Comparison of ENCODE assay signal across 27 cellular contexts in the genomic region with DNA sequence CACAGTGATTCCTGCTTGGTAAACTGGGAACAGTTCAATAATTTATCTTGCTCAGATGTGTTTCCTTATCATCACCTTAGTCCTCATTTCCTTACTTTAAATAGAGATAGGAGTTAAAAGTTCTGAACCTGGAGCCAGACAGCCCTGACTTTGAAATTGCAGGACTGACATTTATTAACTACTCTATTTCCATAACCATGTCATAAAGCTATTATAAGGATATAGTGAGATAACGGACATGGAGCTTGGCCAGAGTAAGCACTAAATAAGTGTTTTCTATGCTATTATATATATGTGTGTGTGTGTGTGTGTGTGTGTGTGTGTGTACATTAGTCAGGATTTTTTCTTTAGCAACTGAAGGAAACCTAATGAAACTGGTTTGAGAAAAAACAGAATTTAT. TPM values are rescaled to one million over a fixed set of nuclear protein-coding genes. Genes with fewer than 3 reads are reported as not detected.
DNase-seq lines count a peak whose midpoint lies in the region; ATAC-seq and FAIRE-seq lines count a peak whose summit lies in the region.
"Had no signal": no experiment of that assay in that cellular context is flagged by ENCODE, and none has a peak within 500 bp of the region (broad histone marks: within the 10 kb centered on the region; RNA-seq: fewer than 3 reads in every experiment).

No MANE protein-coding gene starts in this region.

- no peak for FAIRE-seq in small intestine (lab: Jason Lieb, UNC)
- FAIRE-seq: A549, D721Med, GM12891, GM18507, H1 had no signal

- intact Hi-C loops in left colon (cut with DNase I, micrococcal nuclease), result no loop called here

- H3K36me3 Mint-ChIP-seq in activated CD4-positive, alpha-beta T cell treated with anti-CD3 and anti-CD28 coated beads, Interleukin-2, amount 10 ng/mL, durations not matched to agents 7 days and 5 days (ENCODE audit: low read depth), result peaks cover 22% of the 10 kb centered on the region
- H3K36me3 Mint-ChIP-seq: CD8-positive, alpha-beta memory T cell had no signal

- H3K27ac ChIP-seq in small intestine (ENCODE audit: low read depth in 1 of 2, low read length in 1 of 2), result no peak overlapping the region
- H3K27ac ChIP-seq: A549; BLaER1 treated with 17β-estradiol and CSF1 and Interleukin-3, amounts not matched to agents 10 nM and 100 nM; GM23248 had no signal

- POLR2A ChIA-PET in activated CD4-positive, alpha-beta T cell treated with anti-CD3 and anti-CD28 coated beads, Interleukin-2, amount 10 ng/mL, durations not matched to agents 7 days and 5 days (lab: Charles Lee), result no interaction called here

- H3K9me3 Mint-ChIP-seq in activated CD4-positive, alpha-beta T cell treated with anti-CD3 and anti-CD28 coated beads, Interleukin-2, amount 10 ng/mL, durations not matched to agents 7 days and 5 days, result no peaks in the 10 kb centered on the region
- H3K9me3 Mint-ChIP-seq: CD4-positive, alpha-beta T cell; CD8-positive, alpha-beta memory T cell had no signal

- peak; percentile 81 for ATAC-seq in left colon
- ATAC-seq in GM18873 (IDR thresholded peaks at IDR 0.05; ENCODE audit: low FRiP score, unreplicated experiment), result no peak
- no peak for ATAC-seq in HG03039 (IDR thresholded peaks at IDR 0.05; ENCODE audit: unreplicated experiment)
- ATAC-seq: A549 had no signal

- peak; percentile 0 for DNase-seq in activated CD4-positive, alpha-beta T cell treated with anti-CD3 and anti-CD28 coated beads, Interleukin-2, amount 10 ng/mL, durations not matched to agents 7 days and 5 days
- DNase-seq in activated CD4-positive, alpha-beta T cell treated with anti-CD3 and anti-CD28 coated beads for 1 hour, result no peak
- no peak for DNase-seq in left colon
- DNase-seq in small intestine, result peak; percentile 88
- DNase-seq in T1000 (lab: John Stamatoyannopoulos, UW), result no peak
- DNase-seq: 8988T; ACHN; AML-193; BE2C; CD4-positive, alpha-beta T cell; CD8-positive, alpha-beta memory T cell; DMS 273 treated with DMSO at 0.1 percent for 48 hours; DMS79; EL; GF-D8; GM23248; H7; HCEC 1CT had no signal

- WGBS in small intestine, 3 donors, result 18 to 50% (median 32%) methylated on average over 1 of the region's 1 CpG

- peaks cover 3 to 6% of the 10 kb centered on the region in 2 donors for H3K4me1 ChIP-seq in small intestine (ENCODE audit: control insufficient read depth in 2 of 2, insufficient read depth in 1 of 2, low read depth in 1 of 2, low read length in 1 of 2)
- H3K4me1 ChIP-seq: BE2C had no signal

- no peak overlapping the region for H3K4me3 Mint-ChIP-seq in activated CD4-positive, alpha-beta T cell treated with anti-CD3 and anti-CD28 coated beads, Interleukin-2, amount 10 ng/mL, durations not matched to agents 7 days and 5 days
- H3K4me3 Mint-ChIP-seq: CD14-positive monocyte; CD4-positive, alpha-beta T cell; CD8-positive, alpha-beta memory T cell had no signal

- CTCF ChIA-PET in activated CD4-positive, alpha-beta T cell treated with anti-CD3 and anti-CD28 coated beads, Interleukin-2, amount 10 ng/mL, durations not matched to agents 7 days and 5 days (lab: Charles Lee), result interaction anchor here (1.0 to 1.1 kb wide), 3 partner anchors 8 to 135 kb away, joined by 3 to 6 read pairs (median 3); no protein-coding TSS in a partner anchor

- no peak overlapping the region for H3K27ac Mint-ChIP-seq in activated CD4-positive, alpha-beta T cell treated with anti-CD3 and anti-CD28 coated beads, Interleukin-2, amount 10 ng/mL, durations not matched to agents 7 days and 5 days
- H3K27ac Mint-ChIP-seq: CD14-positive monocyte; CD4-positive, alpha-beta T cell had no signal

- H3K4me1 Mint-ChIP-seq in activated CD4-positive, alpha-beta T cell treated with anti-CD3 and anti-CD28 coated beads, Interleukin-2, amount 10 ng/mL, durations not matched to agents 7 days and 5 days, result no peaks in the 10 kb centered on the region
- H3K4me1 Mint-ChIP-seq: CD8-positive, alpha-beta memory T cell had no signal

- no peaks in the 10 kb centered on the region for H3K9me3 ChIP-seq in small intestine (ENCODE audit: control insufficient read depth, low read depth)
- H3K9me3 ChIP-seq: A549; BE2C; BLaER1 treated with 17β-estradiol and CSF1 and Interleukin-3, amounts not matched to agents 10 nM and 100 nM had no signal

- H3K36me3 ChIP-seq in small intestine (ENCODE audit: control insufficient read depth in 2 of 2, insufficient read depth in 2 of 2, low read length in 2 of 2), result no peaks in the 10 kb centered on the region
- H3K36me3 ChIP-seq: BE2C had no signal

- H3K4me3 ChIP-seq in small intestine (ENCODE audit: low read depth in 1 of 2, low read length in 2 of 2), result no peak overlapping the region
- H3K4me3 ChIP-seq: A549; BLaER1 treated with 17β-estradiol and CSF1 and Interleukin-3, amounts not matched to agents 10 nM and 100 nM; GM23248 had no signal

- no peaks in the 10 kb centered on the region for H3K27me3 Mint-ChIP-seq in activated CD4-positive, alpha-beta T cell treated with anti-CD3 and anti-CD28 coated beads, Interleukin-2, amount 10 ng/mL, durations not matched to agents 7 days and 5 days
- H3K27me3 Mint-ChIP-seq: CD4-positive, alpha-beta T cell had no signal

- H3K27me3 ChIP-seq in small intestine (ENCODE audit: control insufficient read depth in 2 of 2, insufficient read depth in 2 of 2, low read length in 2 of 2), result no peaks in the 10 kb centered on the region
- H3K27me3 ChIP-seq: BE2C; BLaER1 treated with 17β-estradiol and CSF1 and Interleukin-3, amounts not matched to agents 10 nM and 100 nM had no signal

RNA-seq across cellular contexts. Expression of gene NT5DC4, which starts 13.1 kb away (rescaled TPM):
- not detected for total RNA-seq in activated CD4-positive, alpha-beta T cell treated with anti-CD3 and anti-CD28 coated beads, Interleukin-2, amount 10 ng/mL, durations not matched to agents 7 days and 5 days
- total RNA-seq in left colon, result not detected
- polyA plus RNA-seq in small intestine, result under 1 TPM in 1 of 3 donors, not detected in 2; 0.04 TPM
- total RNA-seq: CD4-positive, alpha-beta T cell; CD8-positive, alpha-beta memory T cell; GM23248; H1; H7 had no signal
- polyA plus RNA-seq: A549; CD14-positive monocyte; CD8-positive, alpha-beta memory T cell; GM23248; H1 had no signal

RNA-seq across cellular contexts. Expression of gene CKAP2L, which starts 30.5 kb away (rescaled TPM):
- total RNA-seq in activated CD4-positive, alpha-beta T cell treated with anti-CD3 and anti-CD28 coated beads, Interleukin-2, amount 10 ng/mL, durations not matched to agents 7 days and 5 days, result 10 to 100 TPM; 59.1 to 78.1 TPM
- total RNA-seq in left colon, result 1 to 10 TPM; 1.4 to 4.7 TPM
- polyA plus RNA-seq in small intestine, result 1 to 10 TPM in 1 of 3 donors, not detected in 2; 3.6 TPM
- polyA plus RNA-seq: CD8-positive, alpha-beta memory T cell had no signal

RNA-seq across cellular contexts. Expression of gene IL1A, which starts 50.4 kb away (rescaled TPM):
- under 1 TPM; 0.17 to 0.21 TPM for total RNA-seq in activated CD4-positive, alpha-beta T cell treated with anti-CD3 and anti-CD28 coated beads, Interleukin-2, amount 10 ng/mL, durations not matched to agents 7 days and 5 days
- under 1 TPM; 0.12 to 0.17 TPM for total RNA-seq in left colon
- under 1 TPM in 1 of 3 donors, not detected in 2; 0.24 TPM for polyA plus RNA-seq in small intestine
- total RNA-seq: CD4-positive, alpha-beta T cell had no signal
- polyA plus RNA-seq: CD8-positive, alpha-beta memory T cell; GM23248 had no signal

Comparison
In these comparisons a context has a peak if more than half of its experiments do, and no peak if none do; other contexts are left out.
1. DNase-seq: peak in activated CD4-positive, alpha-beta T cell treated with anti-CD3 and anti-CD28 coated beads, Interleukin-2, amount 10 ng/mL, durations not matched to agents 7 days and 5 days (single experiment) and small intestine (single experiment); none in activated CD4-positive, alpha-beta T cell treated with anti-CD3 and anti-CD28 coated beads for 1 hour (single experiment), left colon (0 of 2) and T1000 (single experiment).
2. RNA of gene CKAP2L, which starts 30.5 kb away (total RNA-seq): 59.1 to 78.1 TPM in activated CD4-positive, alpha-beta T cell treated with anti-CD3 and anti-CD28 coated beads, Interleukin-2, amount 10 ng/mL, durations not matched to agents 7 days and 5 days; 1.4 to 4.7 TPM in left colon; every median in the first group is over 10 times any median in the second.